In the genomic region with DNA sequence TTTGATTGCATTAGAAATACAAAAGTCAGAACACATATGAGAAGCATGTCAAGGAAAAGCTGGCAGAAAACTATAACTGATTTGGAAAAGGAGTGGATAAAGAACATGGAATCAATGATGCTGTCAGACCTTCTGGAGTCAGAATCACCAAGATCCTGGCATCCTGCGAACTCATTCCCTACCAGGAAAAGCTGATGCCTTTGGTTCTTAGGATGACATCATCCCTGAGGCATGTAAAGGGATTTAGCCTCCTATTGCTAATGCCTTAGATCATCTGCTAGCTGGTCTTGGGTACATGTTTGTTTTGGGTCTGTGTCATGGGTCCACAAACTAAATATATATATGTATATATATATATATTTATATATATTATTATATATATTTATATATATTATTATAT, we compare ENCODE assay signal across 13 cellular contexts.
A peak's percentile ranks its signal among the peaks of the same experiment; 100 is the strongest.
DNase-seq lines count a peak whose midpoint lies in the region; ATAC-seq and TF ChIP-seq lines count a peak whose summit lies in the region.
"Had no signal": no experiment of that assay in that cellular context is flagged by ENCODE, and none has a peak within 500 bp of the region (broad histone marks: within the 10 kb centered on the region; RNA-seq: fewer than 3 reads in every experiment).

No MANE protein-coding gene starts in this region.

- no peak overlapping the region for H3K27ac Mint-ChIP-seq in natural killer cell

- H3K4me1 Mint-ChIP-seq in natural killer cell, result no peaks in the 10 kb centered on the region

- no peak for ATAC-seq in natural killer cell
- no peak for ATAC-seq in HG03571 (IDR thresholded peaks at IDR 0.05; ENCODE audit: unreplicated experiment)
- ATAC-seq in GM18502 (IDR thresholded peaks at IDR 0.05; ENCODE audit: poor library complexity, unreplicated experiment), result no peak

- H3K4me3 Mint-ChIP-seq in natural killer cell, result no peak overlapping the region

- no peak for TF ChIP-seq CTCF in AG09309 (IDR thresholded peaks at IDR 0.05; ENCODE audit: control insufficient read depth, insufficient read depth, low read depth, low read length, missing control alignments)
- TF ChIP-seq CTCF in natural killer cell (IDR thresholded peaks at IDR 0.05), result no peak

- H3K27me3 Mint-ChIP-seq in natural killer cell (ENCODE audit: low read depth in 2 of 2), result peaks cover 0 to 4% of the 10 kb centered on the region in 2 donors

- no peak overlapping the region for H3K4me3 ChIP-seq in AG09309 (ENCODE audit: control insufficient read depth, low read depth, low read length)
- H3K4me3 ChIP-seq: SK-N-MC had no signal

- DNase-seq in AG09309 (ENCODE audit: low read depth), result peak; percentile 52
- peak; percentile 67 for DNase-seq in HS-27A (ENCODE audit: low read depth)
- DNase-seq in astrocyte of the hippocampus (ENCODE audit: low read depth, low spot score), result peak; percentile 91
- peak; percentile 77 for DNase-seq in iris pigment epithelial cell (ENCODE audit: low read depth)
- DNase-seq in natural killer cell, result no peak
- DNase-seq in activated CD4-positive, CD25-positive, alpha-beta regulatory T cell treated with anti-CD3 and anti-CD28 coated beads, Interleukin-2, amount 50 U/mL, for 72 hours, result no peak
- DNase-seq: activated CD8-positive, alpha-beta memory T cell treated with anti-CD3 and anti-CD28 coated beads for 24 hours; anterior cingulate cortex; foreskin melanocyte; stimulated activated CD4-positive, alpha-beta T cell treated with anti-CD3 and anti-CD28 coated beads, Interleukin-2, amount 100 ng/mL, for 24 hours had no signal

- no peaks in the 10 kb centered on the region for H3K36me3 Mint-ChIP-seq in natural killer cell

- intact Hi-C loops in natural killer cell (cut with micrococcal nuclease), result no loop called here

- peaks cover 0 to 3% of the 10 kb centered on the region in 2 donors for H3K9me3 Mint-ChIP-seq in natural killer cell

Comparison
In these comparisons a context has a peak if more than half of its experiments do, and no peak if none do; other contexts are left out.
1. DNase-seq: peak in AG09309 (single experiment), HS-27A (single experiment), astrocyte of the hippocampus (single experiment) and iris pigment epithelial cell (single experiment); none in natural killer cell (single experiment) and activated CD4-positive, CD25-positive, alpha-beta regulatory T cell treated with anti-CD3 and anti-CD28 coated beads, Interleukin-2, amount 50 U/mL, for 72 hours (single experiment).